In the genomic region with DNA sequence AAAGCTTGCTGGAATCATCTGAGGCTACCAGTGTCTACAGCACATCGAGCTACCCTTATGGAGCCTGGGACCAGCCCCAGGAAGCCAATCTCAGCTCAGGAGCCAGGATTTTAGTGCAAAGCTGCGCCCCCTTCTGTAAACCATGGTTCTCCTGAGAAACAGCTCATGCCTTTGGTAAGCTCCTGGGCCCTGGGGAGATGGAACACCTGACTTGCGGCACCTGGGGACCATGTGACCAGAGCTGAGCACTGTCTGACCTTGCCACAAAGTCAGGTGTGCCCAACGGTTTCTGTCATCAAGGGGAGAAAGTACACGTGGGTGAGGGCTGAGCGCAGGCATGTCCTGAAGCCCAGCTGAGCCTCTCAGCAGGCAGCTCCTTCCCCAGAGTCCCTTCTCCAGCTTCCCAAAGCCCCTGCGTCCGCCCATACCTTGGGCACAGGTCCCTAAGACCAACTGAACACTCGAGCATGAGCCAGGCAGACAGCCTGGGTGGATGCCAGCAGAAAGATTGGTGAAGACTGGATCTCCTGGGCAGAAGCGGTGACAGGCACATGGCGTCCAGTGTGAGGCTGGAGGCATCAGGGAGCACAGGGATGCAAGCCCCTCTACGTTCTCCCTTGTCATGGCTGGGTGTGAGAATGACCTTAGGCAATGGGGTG, we compare ENCODE assay signal across 1 cellular context.
TF ChIP-seq lines count a peak whose summit lies in the region.

No MANE protein-coding gene starts in this region.

TF ChIP-seq in HepG2, 621 proteins besides CTCF, POLR2A, EP300 and RAD21 (continued from another document):
- TF ChIP-seq, protein P1, sequence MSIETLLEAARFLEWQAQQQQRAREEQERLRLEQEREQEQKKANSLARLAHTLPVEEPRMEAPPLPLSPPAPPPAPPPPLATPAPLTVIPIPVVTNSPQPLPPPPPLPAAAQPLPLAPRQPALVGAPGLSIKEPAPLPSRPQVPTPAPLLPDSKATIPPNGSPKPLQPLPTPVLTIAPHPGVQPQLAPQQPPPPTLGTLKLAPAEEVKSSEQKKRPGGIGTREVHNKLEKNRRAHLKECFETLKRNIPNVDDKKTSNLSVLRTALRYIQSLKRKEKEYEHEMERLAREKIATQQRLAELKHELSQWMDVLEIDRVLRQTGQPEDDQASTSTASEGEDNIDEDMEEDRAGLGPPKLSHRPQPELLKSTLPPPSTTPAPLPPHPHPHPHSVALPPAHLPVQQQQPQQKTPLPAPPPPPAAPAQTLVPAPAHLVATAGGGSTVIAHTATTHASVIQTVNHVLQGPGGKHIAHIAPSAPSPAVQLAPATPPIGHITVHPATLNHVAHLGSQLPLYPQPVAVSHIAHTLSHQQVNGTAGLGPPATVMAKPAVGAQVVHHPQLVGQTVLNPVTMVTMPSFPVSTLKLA (IDR thresholded peaks at IDR 0.05) = peak; percentile 40; the same call in 1 of the 2 replicates
- 0 out of 2 replicates have a peak, but pooled peaks have one; percentile 19 for TF ChIP-seq STAG1 (CRISPR knock-in tag; IDR thresholded peaks at IDR 0.05)
- TF ChIP-seq, protein P2, sequence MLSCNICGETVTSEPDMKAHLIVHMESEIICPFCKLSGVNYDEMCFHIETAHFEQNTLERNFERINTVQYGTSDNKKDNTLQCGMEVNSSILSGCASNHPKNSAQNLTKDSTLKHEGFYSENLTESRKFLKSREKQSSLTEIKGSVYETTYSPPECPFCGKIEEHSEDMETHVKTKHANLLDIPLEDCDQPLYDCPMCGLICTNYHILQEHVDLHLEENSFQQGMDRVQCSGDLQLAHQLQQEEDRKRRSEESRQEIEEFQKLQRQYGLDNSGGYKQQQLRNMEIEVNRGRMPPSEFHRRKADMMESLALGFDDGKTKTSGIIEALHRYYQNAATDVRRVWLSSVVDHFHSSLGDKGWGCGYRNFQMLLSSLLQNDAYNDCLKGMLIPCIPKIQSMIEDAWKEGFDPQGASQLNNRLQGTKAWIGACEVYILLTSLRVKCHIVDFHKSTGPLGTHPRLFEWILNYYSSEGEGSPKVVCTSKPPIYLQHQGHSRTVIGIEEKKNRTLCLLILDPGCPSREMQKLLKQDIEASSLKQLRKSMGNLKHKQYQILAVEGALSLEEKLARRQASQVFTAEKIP (CRISPR knock-in tag; IDR thresholded peaks at IDR 0.05; ENCODE audit: borderline replicate concordance) = no peak
- TF ChIP-seq, protein P3, sequence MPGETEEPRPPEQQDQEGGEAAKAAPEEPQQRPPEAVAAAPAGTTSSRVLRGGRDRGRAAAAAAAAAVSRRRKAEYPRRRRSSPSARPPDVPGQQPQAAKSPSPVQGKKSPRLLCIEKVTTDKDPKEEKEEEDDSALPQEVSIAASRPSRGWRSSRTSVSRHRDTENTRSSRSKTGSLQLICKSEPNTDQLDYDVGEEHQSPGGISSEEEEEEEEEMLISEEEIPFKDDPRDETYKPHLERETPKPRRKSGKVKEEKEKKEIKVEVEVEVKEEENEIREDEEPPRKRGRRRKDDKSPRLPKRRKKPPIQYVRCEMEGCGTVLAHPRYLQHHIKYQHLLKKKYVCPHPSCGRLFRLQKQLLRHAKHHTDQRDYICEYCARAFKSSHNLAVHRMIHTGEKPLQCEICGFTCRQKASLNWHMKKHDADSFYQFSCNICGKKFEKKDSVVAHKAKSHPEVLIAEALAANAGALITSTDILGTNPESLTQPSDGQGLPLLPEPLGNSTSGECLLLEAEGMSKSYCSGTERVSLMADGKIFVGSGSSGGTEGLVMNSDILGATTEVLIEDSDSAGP (CRISPR knock-in tag; IDR thresholded peaks at IDR 0.05; ENCODE audit: borderline replicate concordance) = 0 out of 2 replicates have a peak, but pooled peaks have one; percentile 27
